Comparison of ENCODE assay signal across 1 cellular context in the genomic region with DNA sequence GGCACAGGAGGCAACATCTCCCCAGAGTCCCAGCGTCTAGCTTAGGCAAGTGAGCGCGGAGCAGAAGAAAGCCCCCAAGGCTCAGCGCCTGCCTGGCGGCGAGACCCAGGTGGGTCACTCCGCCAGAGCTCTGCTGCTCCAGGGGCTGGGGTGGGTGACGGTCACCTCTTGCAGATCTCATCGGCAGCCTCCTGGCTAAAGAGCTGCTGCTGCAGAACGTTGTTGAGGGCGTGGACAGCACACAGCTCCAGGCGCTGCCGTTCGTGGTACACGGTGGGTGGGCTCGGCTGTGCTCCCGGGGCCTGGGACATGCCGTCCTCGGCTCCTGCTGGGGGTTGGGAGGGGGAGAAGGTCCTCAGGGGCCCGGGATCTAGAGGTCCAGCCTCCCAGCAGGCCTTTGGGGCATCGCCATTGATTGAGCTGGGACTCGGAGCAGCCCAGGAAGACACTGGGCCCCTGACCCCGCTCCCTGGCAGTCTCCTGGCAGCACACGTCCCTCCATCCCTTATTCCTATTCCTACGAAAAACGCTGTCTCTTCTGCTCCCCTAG.
TF ChIP-seq lines count a peak whose summit lies in the region.

No MANE protein-coding gene starts in this region.

TF ChIP-seq in GM12878, 131 proteins besides CTCF, POLR2A, EP300 and RAD21:
- TF ChIP-seq YY1 (IDR thresholded peaks at IDR 0.05; ENCODE audit: low read depth, low read length) (no peak), KLF5 (IDR thresholded peaks at IDR 0.05; ENCODE audit: partially characterized antibody) (no peak), ZNF622 (IDR thresholded peaks at IDR 0.05) (no peak), HDAC6 (IDR thresholded peaks at IDR 0.05; ENCODE audit: unreplicated experiment) (no peak), POLR2AphosphoS2 (IDR thresholded peaks at IDR 0.05; ENCODE audit: low read depth, low read length) (no peak), HCFC1 (IDR thresholded peaks at IDR 0.05; ENCODE audit: low read length) (no peak), YBX1 (IDR thresholded peaks at IDR 0.05) (no peak), CREM (IDR thresholded peaks at IDR 0.05; ENCODE audit: low read depth) (no peak), E2F8 (IDR thresholded peaks at IDR 0.05; ENCODE audit: low read depth, partially characterized antibody) (no peak), BMI1 (IDR thresholded peaks at IDR 0.05; ENCODE audit: borderline replicate concordance) (no peak), JUNB (IDR thresholded peaks at IDR 0.05) (no peak), NR2C1 (IDR thresholded peaks at IDR 0.05) (no peak), ZBTB33 (IDR thresholded peaks at IDR 0.05) (no peak), IKZF1 (conservative IDR thresholded peaks at IDR 0.05) (no peak), HDGF (IDR thresholded peaks at IDR 0.05) (no peak), CBX5 (IDR thresholded peaks at IDR 0.05; ENCODE audit: low read depth) (no peak)
- TF ChIP-seq, protein P1, sequence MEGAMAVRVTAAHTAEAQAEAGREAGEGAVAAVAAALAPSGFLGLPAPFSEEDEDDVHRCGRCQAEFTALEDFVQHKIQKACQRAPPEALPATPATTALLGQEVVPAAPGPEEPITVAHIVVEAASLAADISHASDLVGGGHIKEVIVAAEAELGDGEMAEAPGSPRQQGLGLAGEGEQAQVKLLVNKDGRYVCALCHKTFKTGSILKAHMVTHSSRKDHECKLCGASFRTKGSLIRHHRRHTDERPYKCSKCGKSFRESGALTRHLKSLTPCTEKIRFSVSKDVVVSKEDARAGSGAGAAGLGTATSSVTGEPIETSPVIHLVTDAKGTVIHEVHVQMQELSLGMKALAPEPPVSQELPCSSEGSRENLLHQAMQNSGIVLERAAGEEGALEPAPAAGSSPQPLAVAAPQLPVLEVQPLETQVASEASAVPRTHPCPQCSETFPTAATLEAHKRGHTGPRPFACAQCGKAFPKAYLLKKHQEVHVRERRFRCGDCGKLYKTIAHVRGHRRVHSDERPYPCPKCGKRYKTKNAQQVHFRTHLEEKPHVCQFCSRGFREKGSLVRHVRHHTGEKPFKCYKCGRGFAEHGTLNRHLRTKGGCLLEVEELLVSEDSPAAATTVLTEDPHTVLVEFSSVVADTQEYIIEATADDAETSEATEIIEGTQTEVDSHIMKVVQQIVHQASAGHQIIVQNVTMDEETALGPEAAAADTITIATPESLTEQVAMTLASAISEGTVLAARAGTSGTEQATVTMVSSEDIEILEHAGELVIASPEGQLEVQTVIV (IDR thresholded peaks at IDR 0.05; ENCODE audit: borderline replicate concordance, partially characterized antibody), result no peak
